In the genomic region with DNA sequence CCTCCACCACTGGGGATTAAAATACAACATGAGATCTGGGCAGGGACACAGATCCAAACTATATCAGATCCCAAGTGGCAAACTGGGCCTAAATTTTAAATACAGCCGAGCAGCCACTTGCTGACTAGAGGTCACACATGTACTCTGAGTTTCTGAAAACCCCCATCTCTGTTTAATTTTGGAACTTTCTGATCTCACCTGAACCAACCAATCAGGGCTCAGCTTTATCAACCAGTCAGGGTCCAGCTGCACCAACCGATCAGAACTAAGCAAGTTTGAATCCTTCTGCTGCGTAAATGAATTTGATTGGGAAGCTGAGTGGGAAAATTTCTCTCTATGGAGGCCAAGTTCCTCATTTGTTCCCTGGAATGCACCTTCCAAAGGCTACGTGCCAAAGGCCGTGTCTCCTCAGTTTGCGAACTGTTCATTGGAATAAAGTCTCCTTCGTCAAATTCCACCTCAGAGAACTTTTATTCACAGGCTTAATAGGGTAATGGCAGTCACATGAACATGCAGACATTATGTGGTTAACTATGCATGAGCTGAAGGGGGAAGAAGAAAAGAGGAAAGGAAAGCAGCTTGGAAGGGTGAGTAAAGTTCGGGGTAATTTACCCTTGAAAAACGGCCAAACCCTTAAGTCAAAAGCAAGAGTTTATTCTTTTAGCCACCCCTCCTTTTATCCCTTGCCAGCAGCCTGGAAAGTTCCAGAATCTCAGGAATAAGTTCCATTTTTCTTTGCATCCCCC, we compare ENCODE assay signal across 12 cellular contexts. TPM values are rescaled to one million over a fixed set of nuclear protein-coding genes. Genes with fewer than 3 reads are reported as not detected.
DNase-seq lines count a peak whose midpoint lies in the region; ATAC-seq and TF ChIP-seq lines count a peak whose summit lies in the region.
"Had no signal": no experiment of that assay in that cellular context is flagged by ENCODE, and none has a peak within 500 bp of the region (broad histone marks: within the 10 kb centered on the region; RNA-seq: fewer than 3 reads in every experiment).

No MANE protein-coding gene starts in this region.

- POLR2A ChIA-PET in SK-N-SH (lab: Yijun Ruan, JAX), result no interaction called here

- no peaks in the 10 kb centered on the region for H3K27me3 Mint-ChIP-seq in naive B cell

- peak overlapping the region; percentile 90 to 98 (median 95) for H3K4me3 Mint-ChIP-seq in naive B cell

- H3K79me2 ChIP-seq in SK-N-SH (ENCODE audit: insufficient read depth), result no peaks in the 10 kb centered on the region

- DNase-seq in CD1c-positive myeloid dendritic cell (ENCODE audit: extremely low spot score) (peak; percentile 88), astrocyte of the cerebellum (ENCODE audit: low read depth) (peak; percentile 32), naive B cell (peak; percentile 74), SK-N-SH (no peak)
- DNase-seq in activated effector memory CD4-positive, alpha-beta T cell treated with anti-CD3 and anti-CD28 coated beads, Interleukin-2, amount 50 U/mL, for 16 hours, result no peak
- DNase-seq in stimulated activated CD4-positive, alpha-beta T cell treated with anti-CD3 and anti-CD28 coated beads, Interleukin-12 subunit alpha, Interleukin-12 subunit beta, amount 100 ng/mL, for 4 hours, result no peak
- DNase-seq: H7; NCI-H345; stimulated activated naive CD8-positive, alpha-beta T cell treated with anti-CD3 and anti-CD28 coated beads, Interleukin-15, Interleukin-2, amounts not matched to agents 100 U/mL and 50 U/mL, for 24 hours had no signal

- H3K36me3 Mint-ChIP-seq in naive B cell, result peaks cover 46 to 78% of the 10 kb centered on the region in 2 donors

- TF ChIP-seq CTCF in astrocyte of the cerebellum (IDR thresholded peaks at IDR 0.05; ENCODE audit: low read depth, low read length, missing control alignments) (no peak), SK-N-SH (IDR thresholded peaks at IDR 0.05) (no peak)

- H3K9me3 ChIP-seq in SK-N-SH, result no peaks in the 10 kb centered on the region

- H3K27me3 ChIP-seq in SK-N-SH (ENCODE audit: insufficient read depth), result no peaks in the 10 kb centered on the region

- H3K4me2 ChIP-seq in SK-N-SH, result no peak overlapping the region

- no peaks in the 10 kb centered on the region for H4K20me1 ChIP-seq in SK-N-SH (ENCODE audit: insufficient read depth)

- H3K4me1 Mint-ChIP-seq in naive B cell, result peaks cover 82 to 88% (median 83%) of the 10 kb centered on the region in 3 donors

- H3K4me3 ChIP-seq in astrocyte of the cerebellum (ENCODE audit: low read depth, low read length) (no peak overlapping the region), SK-N-SH (ENCODE audit: low read depth in 2 of 2, low read length in 1 of 2) (no peak overlapping the region)

- H3K9ac ChIP-seq in SK-N-SH, result no peak overlapping the region

- TF ChIP-seq RAD21 in SK-N-SH (IDR thresholded peaks at IDR 0.05; ENCODE audit: low read length), result no peak

- in situ Hi-C loops in astrocyte of the cerebellum (cut with HindIII; ENCODE audit: low sequenced_read_pairs), result no loop called here

- no peaks in the 10 kb centered on the region for H3K9me2 ChIP-seq in SK-N-SH

- H3K36me3 ChIP-seq in SK-N-SH (replicated peaks in 1 of 2; ENCODE audit: control insufficient read depth in 1 of 2, insufficient read depth in 2 of 2, low read length in 1 of 2), result no peaks in the 10 kb centered on the region

- peaks cover 0 to 10% (median 3%) of the 10 kb centered on the region in 7 donors for H3K9me3 Mint-ChIP-seq in naive B cell

- H3K27ac ChIP-seq in SK-N-SH (ENCODE audit: low read depth in 2 of 2, low read length in 1 of 2), result no peak overlapping the region

- TF ChIP-seq EP300 in SK-N-SH (IDR thresholded peaks at IDR 0.05; ENCODE audit: borderline replicate concordance in 1 of 2, low read depth in 1 of 2, low read length in 1 of 2), result no peak

- whole genome bisulfite sequencing in SK-N-SH (ENCODE audit: low lambda C conversion rate), result 84% methylated on average over 9 of the region's 9 CpGs

- ATAC-seq in HG03045 (IDR thresholded peaks at IDR 0.05; ENCODE audit: unreplicated experiment), result peak; percentile 28
- ATAC-seq in naive B cell (ENCODE audit: low read depth in 2 of 2), result peak; percentile 71 to 74
- no peak for ATAC-seq in GM19397 (IDR thresholded peaks at IDR 0.05; ENCODE audit: unreplicated experiment)
- ATAC-seq: stimulated activated naive CD8-positive, alpha-beta T cell treated with anti-CD3 and anti-CD28 coated beads, Interleukin-15, Interleukin-2, amounts not matched to agents 100 U/mL and 50 U/mL, for 24 hours had no signal

- H3F3A ChIP-seq in SK-N-SH (replicated peaks; ENCODE audit: insufficient read depth), result no peaks in the 10 kb centered on the region

- CTCF ChIA-PET in SK-N-SH (lab: Yijun Ruan, JAX), result interaction anchor here (1.0 to 1.7 kb wide), 2 partner anchors 36 to 204 kb away, joined by 3 to 5 read pairs; no protein-coding TSS in a partner anchor

- H2AFZ ChIP-seq in SK-N-SH (ENCODE audit: low read depth), result no peak overlapping the region

- H3K4me1 ChIP-seq in SK-N-SH (ENCODE audit: control insufficient read depth in 1 of 2, insufficient read depth in 2 of 2, low read depth in 1 of 2, low read length in 1 of 2), result no peaks in the 10 kb centered on the region; a peak in 1 of 4 replicates

- peak overlapping the region; percentile 94 to 100 (median 98) for H3K27ac Mint-ChIP-seq in naive B cell
- H3K27ac Mint-ChIP-seq: activated T-helper 2 cell treated with anti-CD3 and anti-CD28 coated beads, Interferon-gamma antibody, Interleukin-2, Interleukin-4, amounts not matched to agents 10 μg/mL and 5 μg/mL and 100 μg/mL, durations not matched to agents 14 hours and 24 hours and 36 hours had no signal

TF ChIP-seq in SK-N-SH, 30 proteins besides CTCF, POLR2A, EP300 and RAD21 (continues in another document):
- TF ChIP-seq FOSL2 (IDR thresholded peaks at IDR 0.05; ENCODE audit: borderline replicate concordance, low read depth), result no peak
- TF ChIP-seq FOXM1 (IDR thresholded peaks at IDR 0.05; ENCODE audit: low read depth), result no peak
- TF ChIP-seq JUND (IDR thresholded peaks at IDR 0.05), result no peak
- no peak for TF ChIP-seq TAF1 (IDR thresholded peaks at IDR 0.05; ENCODE audit: borderline replicate concordance, low read depth, low read length)
- TF ChIP-seq FOXJ3 (CRISPR knock-in tag; IDR thresholded peaks at IDR 0.05), result no peak
- TF ChIP-seq MXI1 (IDR thresholded peaks at IDR 0.05; ENCODE audit: low read depth, low read length), result no peak
- TF ChIP-seq SIN3A (IDR thresholded peaks at IDR 0.05; ENCODE audit: borderline replicate concordance, low read depth, low read length), result no peak
- TF ChIP-seq, protein P1, sequence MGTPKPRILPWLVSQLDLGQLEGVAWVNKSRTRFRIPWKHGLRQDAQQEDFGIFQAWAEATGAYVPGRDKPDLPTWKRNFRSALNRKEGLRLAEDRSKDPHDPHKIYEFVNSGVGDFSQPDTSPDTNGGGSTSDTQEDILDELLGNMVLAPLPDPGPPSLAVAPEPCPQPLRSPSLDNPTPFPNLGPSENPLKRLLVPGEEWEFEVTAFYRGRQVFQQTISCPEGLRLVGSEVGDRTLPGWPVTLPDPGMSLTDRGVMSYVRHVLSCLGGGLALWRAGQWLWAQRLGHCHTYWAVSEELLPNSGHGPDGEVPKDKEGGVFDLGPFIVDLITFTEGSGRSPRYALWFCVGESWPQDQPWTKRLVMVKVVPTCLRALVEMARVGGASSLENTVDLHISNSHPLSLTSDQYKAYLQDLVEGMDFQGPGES (IDR thresholded peaks at IDR 0.05; ENCODE audit: low read depth, low read length), result no peak
- TF ChIP-seq, protein P2, sequence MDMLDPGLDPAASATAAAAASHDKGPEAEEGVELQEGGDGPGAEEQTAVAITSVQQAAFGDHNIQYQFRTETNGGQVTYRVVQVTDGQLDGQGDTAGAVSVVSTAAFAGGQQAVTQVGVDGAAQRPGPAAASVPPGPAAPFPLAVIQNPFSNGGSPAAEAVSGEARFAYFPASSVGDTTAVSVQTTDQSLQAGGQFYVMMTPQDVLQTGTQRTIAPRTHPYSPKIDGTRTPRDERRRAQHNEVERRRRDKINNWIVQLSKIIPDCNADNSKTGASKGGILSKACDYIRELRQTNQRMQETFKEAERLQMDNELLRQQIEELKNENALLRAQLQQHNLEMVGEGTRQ (IDR thresholded peaks at IDR 0.05; ENCODE audit: borderline replicate concordance, low read depth, low read length), result no peak
- no peak for TF ChIP-seq CHD2 (IDR thresholded peaks at IDR 0.05; ENCODE audit: low read length, partially characterized antibody)
- no peak for TF ChIP-seq MEF2A (IDR thresholded peaks at IDR 0.05; ENCODE audit: borderline replicate concordance, low read depth)
- no peak for TF ChIP-seq YY1 (IDR thresholded peaks at IDR 0.05; ENCODE audit: low read depth)
- TF ChIP-seq EZH2phosphoT487 (IDR thresholded peaks at IDR 0.05; ENCODE audit: borderline replicate concordance, low read depth), result no peak
- TF ChIP-seq, protein P3, sequence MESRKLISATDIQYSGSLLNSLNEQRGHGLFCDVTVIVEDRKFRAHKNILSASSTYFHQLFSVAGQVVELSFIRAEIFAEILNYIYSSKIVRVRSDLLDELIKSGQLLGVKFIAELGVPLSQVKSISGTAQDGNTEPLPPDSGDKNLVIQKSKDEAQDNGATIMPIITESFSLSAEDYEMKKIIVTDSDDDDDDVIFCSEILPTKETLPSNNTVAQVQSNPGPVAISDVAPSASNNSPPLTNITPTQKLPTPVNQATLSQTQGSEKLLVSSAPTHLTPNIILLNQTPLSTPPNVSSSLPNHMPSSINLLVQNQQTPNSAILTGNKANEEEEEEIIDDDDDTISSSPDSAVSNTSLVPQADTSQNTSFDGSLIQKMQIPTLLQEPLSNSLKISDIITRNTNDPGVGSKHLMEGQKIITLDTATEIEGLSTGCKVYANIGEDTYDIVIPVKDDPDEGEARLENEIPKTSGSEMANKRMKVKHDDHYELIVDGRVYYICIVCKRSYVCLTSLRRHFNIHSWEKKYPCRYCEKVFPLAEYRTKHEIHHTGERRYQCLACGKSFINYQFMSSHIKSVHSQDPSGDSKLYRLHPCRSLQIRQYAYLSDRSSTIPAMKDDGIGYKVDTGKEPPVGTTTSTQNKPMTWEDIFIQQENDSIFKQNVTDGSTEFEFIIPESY (IDR thresholded peaks at IDR 0.05; ENCODE audit: borderline replicate concordance, low read depth), result no peak
- no peak for TF ChIP-seq RXRA (IDR thresholded peaks at IDR 0.05; ENCODE audit: borderline replicate concordance, low read depth)
- TF ChIP-seq POLR2AphosphoS5 (IDR thresholded peaks at IDR 0.05; ENCODE audit: low read depth, low read length), result no peak

RNA-seq across cellular contexts. Expression of a gene that starts 3.7 kb away (rescaled TPM):
- polyA plus RNA-seq in naive B cell (ENCODE audit: low read depth in 6 of 6) (100 to 1,000 TPM in 3 of 6 donors, 10 to 100 TPM in 3; 29.6 to 131 (median 91.3) TPM), SK-N-SH (2012; rRNA removed) (0.02 TPM in 2 replicates)
- 0.01 and 0.03 TPM in 2 replicates for polyA plus RNA-seq in SK-N-SH (2012; cell fraction: cytosol; rRNA removed)
- polyA plus RNA-seq in SK-N-SH (2012; cell fraction: nucleus; rRNA removed), result 0.01 TPM in 2 replicates

Comparison
In these comparisons a context has a peak if more than half of its experiments do, and no peak if none do; other contexts are left out.
1. DNase-seq: peak in CD1c-positive myeloid dendritic cell (single experiment), astrocyte of the cerebellum (single experiment) and naive B cell (single experiment); none in activated effector memory CD4-positive, alpha-beta T cell treated with anti-CD3 and anti-CD28 coated beads, Interleukin-2, amount 50 U/mL, for 16 hours (single experiment), SK-N-SH (single experiment) and stimulated activated CD4-positive, alpha-beta T cell treated with anti-CD3 and anti-CD28 coated beads, Interleukin-12 subunit alpha, Interleukin-12 subunit beta, amount 100 ng/mL, for 4 hours (single experiment).
2. RNA of a gene that starts 3.7 kb away (polyA plus RNA-seq): 29.6 to 131 TPM in naive B cell; 0.01 to 0.03 TPM in SK-N-SH; every median in the first group is over 10 times any median in the second.